ENCODE assay signal across 8 cellular contexts in the genomic region with DNA sequence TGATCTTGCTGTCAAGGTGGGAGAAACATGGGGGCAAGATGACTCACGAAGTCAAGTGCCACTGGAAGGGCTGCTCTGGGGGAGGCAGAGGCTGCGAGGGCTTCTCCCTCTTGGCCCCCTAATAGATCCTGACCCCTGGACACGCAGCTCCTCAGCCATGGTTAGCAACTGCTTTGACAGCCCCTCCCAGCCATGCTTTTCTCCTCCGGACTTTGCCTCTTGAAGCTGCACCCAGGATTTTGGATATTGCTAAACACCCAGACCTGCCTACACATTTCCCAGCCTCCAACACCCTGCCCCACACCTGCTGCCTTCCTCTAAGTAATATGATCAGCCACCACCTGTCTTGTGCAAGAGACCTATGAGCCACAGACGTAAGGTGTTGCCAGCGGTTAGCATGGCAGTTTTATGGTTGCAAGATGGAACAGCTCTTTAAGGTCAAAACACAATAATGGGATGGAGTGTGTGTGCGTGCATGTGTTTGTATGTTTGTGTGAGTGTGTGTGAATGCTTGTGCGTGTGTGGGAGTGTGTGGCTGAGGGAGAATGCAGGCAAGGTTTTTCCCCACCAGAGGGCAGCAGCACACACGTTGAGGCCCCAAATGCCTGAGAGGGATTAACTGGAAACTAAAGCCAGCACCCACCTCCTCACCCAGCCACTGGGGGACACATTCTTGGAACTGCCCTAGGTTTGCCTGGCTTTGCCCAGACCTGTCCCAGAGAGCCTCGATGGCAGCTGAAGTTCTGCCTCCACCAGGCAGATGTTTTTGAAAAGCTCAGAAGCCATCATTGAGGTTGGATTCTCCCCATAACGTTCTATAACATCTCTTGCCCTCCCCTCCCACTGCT. TPM values are rescaled to one million over a fixed set of nuclear protein-coding genes. Genes with fewer than 3 reads are reported as not detected.
A peak's percentile ranks its signal among the peaks of the same experiment; 100 is the strongest.
DNase-seq lines count a peak whose midpoint lies in the region; ATAC-seq and TF ChIP-seq lines count a peak whose summit lies in the region.

No MANE protein-coding gene starts in this region.

- H3K9me3 ChIP-seq in lung (ENCODE audit: control insufficient read depth in 2 of 2, insufficient read depth in 1 of 2, low read length in 1 of 2), result no peaks in the 10 kb centered on the region

- no peaks in the 10 kb centered on the region for H3K36me3 ChIP-seq in lung (ENCODE audit: control insufficient read depth in 2 of 2, insufficient read depth in 2 of 2, low read length in 2 of 2)

- ATAC-seq in lung (ENCODE audit: insufficient read depth, low FRiP score), result peak; percentile 50
- ATAC-seq in HG03565 (IDR thresholded peaks at IDR 0.05; ENCODE audit: unreplicated experiment), result no peak

- DNase-seq in AG09319 (ENCODE audit: extremely low read depth, low read depth) (peak; percentile 36), HEK293T (ENCODE audit: extremely low spot score) (peak; percentile 87), NCI-H748 (lab: John Stamatoyannopoulos, UW; ENCODE audit: unreplicated experiment) (peak; percentile 81), lung (ENCODE audit: low spot score) (peak; percentile 65)
- DNase-seq in activated CD4-positive, alpha-beta T cell treated with anti-CD3 and anti-CD28 coated beads, Interleukin-2, amount 50 U/mL, for 24 hours (ENCODE audit: low read depth in 1 of 2, low spot score in 1 of 2), result peak; percentile 54 to 63
- peak; percentile 60 for DNase-seq in effector CD4-positive, alpha-beta T cell
- peak; percentile 47 to 63 (median 62) for DNase-seq in stimulated activated CD4-positive, alpha-beta T cell treated with anti-CD3 and anti-CD28 coated beads, TNF-alpha, amount 100 ng/mL, for 4 hours (ENCODE audit: low read depth in 3 of 3)

- peak overlapping the region; percentile 37 to 87 for H3K27ac ChIP-seq in lung (ENCODE audit: low read depth in 1 of 2, low read length in 1 of 2)

- no peaks in the 10 kb centered on the region for H3K27me3 ChIP-seq in lung (ENCODE audit: control insufficient read depth, insufficient read depth)

- CTCF ChIA-PET in HEK293T (lab: Yijun Ruan, JAX), result interaction anchor here (0.6 to 2.0 kb wide), 11 partner anchors 11 to 548 kb away, joined by 3 to 11 read pairs (median 4); a partner anchor contains a TSS

- 29 to 31% methylated on average over 11 of the region's 11 CpGs for WGBS in lung, 2 donors

- H3K4me3 ChIP-seq in lung, result no peak overlapping the region

- POLR2A ChIA-PET in HEK293T (lab: Yijun Ruan, JAX), result interaction anchor here (0.8 kb wide), 1 partner anchor 9 kb away, joined by 3 read pairs; no protein-coding TSS in a partner anchor

- TF ChIP-seq CTCF in AG09319 (IDR thresholded peaks at IDR 0.05; ENCODE audit: low read depth, low read length) (peak; percentile 96), lung (IDR thresholded peaks at IDR 0.05; ENCODE audit: control extremely low read depth, extremely low read depth) (peak; percentile 74)

- H3K4me1 ChIP-seq in lung (ENCODE audit: control insufficient read depth in 2 of 2, insufficient read depth in 2 of 2, low read length in 2 of 2), result peaks cover 0 to 10% of the 10 kb centered on the region in 2 donors

TF ChIP-seq in HEK293T, 16 proteins besides CTCF, POLR2A, EP300 and RAD21:
- no peak for TF ChIP-seq SUZ12 (IDR thresholded peaks at IDR 0.05)
- peak; percentile 41; the same call in 1 of the 2 replicates for TF ChIP-seq ARNT (IDR thresholded peaks at IDR 0.05)

RNA-seq across cellular contexts. Expression of a gene that starts 2.5 kb away (rescaled TPM):
- total RNA-seq in lung, result 1 to 10 TPM; 1.6 to 3.9 TPM
- 1 to 10 TPM; 1.3 to 3.4 TPM for polyA plus RNA-seq in lung

RNA-seq across cellular contexts. Expression of a gene that starts 32.7 kb away (rescaled TPM):
- 10 to 100 TPM in 1 of 2 donors, 1 to 10 TPM in 1; 7.8 to 55.4 TPM for total RNA-seq in lung
- polyA plus RNA-seq in lung, result 100 to 1,000 TPM in 1 of 2 donors, 10 to 100 TPM in 1; 40.8 to 141 TPM

RNA-seq across cellular contexts. Expression of a gene that starts 44.7 kb away (rescaled TPM):
- 10 to 100 TPM; 54.9 to 63.6 TPM for total RNA-seq in lung
- polyA plus RNA-seq in lung, result 10 to 100 TPM; 52.1 to 54.1 TPM

RNA-seq across cellular contexts. Expression of a gene that starts 59.6 kb away (rescaled TPM):
- not detected for total RNA-seq in lung
- polyA plus RNA-seq in lung, result not detected

Comparison
In these comparisons a context has a peak if more than half of its experiments do, and no peak if none do; other contexts are left out.
1. DNase-seq: peak in every context shown above with its lines; median percentile 87 in HEK293T; 81 in NCI-H748; 65 in lung; 62 in stimulated activated CD4-positive, alpha-beta T cell treated with anti-CD3 and anti-CD28 coated beads, TNF-alpha, amount 100 ng/mL, for 4 hours; 60 in effector CD4-positive, alpha-beta T cell; 58 in activated CD4-positive, alpha-beta T cell treated with anti-CD3 and anti-CD28 coated beads, Interleukin-2, amount 50 U/mL, for 24 hours; 36 in AG09319.